In the genomic region with DNA sequence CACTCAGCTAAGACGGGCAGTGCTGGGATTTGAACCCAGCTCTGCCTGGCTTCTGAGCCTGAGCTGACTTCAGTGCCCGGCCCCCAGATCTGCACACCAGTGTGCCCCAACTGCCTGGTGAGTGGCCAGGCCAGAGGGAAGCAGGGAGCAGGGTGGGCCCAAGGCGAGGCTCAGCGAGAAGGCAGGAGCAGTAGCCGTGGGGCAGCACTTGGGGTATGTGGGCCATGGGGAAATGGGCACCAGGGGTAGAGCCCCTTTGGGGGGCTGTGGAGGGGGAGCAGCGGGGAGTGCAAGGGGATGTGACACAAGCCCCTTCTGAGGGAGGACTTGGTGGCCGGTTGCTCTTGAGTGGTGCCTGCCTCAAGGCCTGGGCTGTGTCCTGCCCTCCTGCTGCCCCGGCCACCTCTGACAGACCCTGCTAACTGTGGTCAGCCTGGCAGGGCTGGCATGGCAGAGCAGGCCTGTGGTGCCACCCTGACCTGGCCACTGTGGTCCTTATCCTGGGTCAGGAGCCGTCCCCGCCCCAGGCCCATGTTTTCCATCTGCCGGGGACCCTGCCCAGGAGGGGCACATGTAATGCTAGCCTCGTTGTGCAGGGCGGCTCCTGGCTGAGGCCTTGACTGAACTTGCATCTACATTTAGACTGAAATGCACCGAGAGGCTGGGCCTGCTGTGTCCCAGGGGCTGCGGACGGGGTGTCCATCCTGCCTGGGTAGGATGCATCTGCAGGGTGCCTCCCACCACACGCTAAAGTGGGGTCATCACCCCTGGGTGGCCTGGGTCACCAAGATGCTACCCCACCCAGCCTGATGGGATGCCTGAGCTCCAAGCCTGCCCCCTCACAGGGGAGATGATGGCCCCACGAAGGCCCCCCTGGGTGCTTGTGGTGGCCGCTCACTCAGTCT, we compare ENCODE assay signal across 14 cellular contexts.
"Had no signal": no experiment of that assay in that cellular context is flagged by ENCODE, and none has a peak within 500 bp of the region (broad histone marks: within the 10 kb centered on the region; RNA-seq: fewer than 3 reads in every experiment).

No MANE protein-coding gene starts in this region.

- H3K9me3 Mint-ChIP-seq: natural killer cell treated with Interleukin-12 subunit alpha and Interleukin-12 subunit beta and Interleukin-15 and Interleukin-18, amount 100 ng/mL, for 72 hours had no signal

- H3K36me3 Mint-ChIP-seq: T-cell had no signal

- H3K27ac Mint-ChIP-seq: T-cell had no signal

- H3K9ac ChIP-seq: SK-N-SH had no signal

- H3K4me1 ChIP-seq: gastrocnemius medialis, prostate gland had no signal

- ATAC-seq: gastrocnemius medialis, sciatic nerve, T-cell had no signal

- DNase-seq: activated CD4-positive, alpha-beta T cell treated with anti-CD3 and anti-CD28 coated beads for 36 hours; activated naive CD4-positive, alpha-beta T cell treated with Interleukin-2 at 50 U/mL for 16 hours; erythroblast; gastrocnemius medialis; mesenchymal stem cell; SK-N-SH; stimulated activated CD4-positive, alpha-beta T cell treated with anti-CD3 and anti-CD28 coated beads, Interleukin-1b, Interleukin-23, amount 100 ng/mL, for 48 hours; T-cell; T1000; testis had no signal

- H3K4me3 ChIP-seq: gastrocnemius medialis, prostate gland, stomach, testis had no signal

- H3K9me3 ChIP-seq: gastrocnemius medialis, prostate gland, SK-N-SH, testis had no signal

- H3K27ac ChIP-seq: gastrocnemius medialis, prostate gland, stomach, testis had no signal

- H3K27me3 ChIP-seq: testis had no signal

- H3K4me3 Mint-ChIP-seq: activated CD4-positive, alpha-beta T cell treated with anti-CD3 and anti-CD28 coated beads for 36 hours; T-cell had no signal

- H3K36me3 ChIP-seq: gastrocnemius medialis, prostate gland, stomach had no signal
